Comparison of ENCODE assay signal across 15 cellular contexts in the genomic region with DNA sequence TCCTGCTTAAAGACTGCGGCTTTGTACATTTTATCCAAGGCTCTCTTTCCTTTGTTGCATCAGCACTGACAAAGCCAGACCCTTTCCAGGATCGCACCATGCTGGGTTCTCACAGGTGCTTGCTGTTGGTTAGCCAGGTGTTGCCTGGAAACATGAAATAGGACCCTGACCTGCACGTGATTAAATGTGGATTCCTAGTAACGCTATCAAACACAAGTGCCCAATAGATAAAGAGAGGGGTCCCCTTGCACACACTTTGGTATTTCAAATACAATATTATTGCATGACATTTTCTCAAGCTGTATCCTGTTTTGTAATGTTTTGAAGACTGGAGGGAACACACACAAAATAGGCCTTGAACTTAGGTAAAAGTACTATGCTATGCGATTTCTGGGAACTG.
DNase-seq lines count a peak whose midpoint lies in the region; ATAC-seq and TF ChIP-seq lines count a peak whose summit lies in the region.
"Had no signal": no experiment of that assay in that cellular context is flagged by ENCODE, and none has a peak within 500 bp of the region (broad histone marks: within the 10 kb centered on the region; RNA-seq: fewer than 3 reads in every experiment).

No MANE protein-coding gene starts in this region.

- no peaks in the 10 kb centered on the region for H3K9me3 ChIP-seq in cardiac muscle cell (ENCODE audit: low read depth)
- H3K9me3 ChIP-seq in iPS DF 6.9 (ENCODE audit: control insufficient read depth, insufficient read depth, low read length) = no peaks in the 10 kb centered on the region
- H3K9me3 ChIP-seq: Peyer's patch, thyroid gland had no signal

- intact Hi-C loops in Right ventricle myocardium inferior (cut with DNase I) = no loop called here

- no peak for ATAC-seq in Right ventricle myocardium inferior
- no peak for ATAC-seq in GM19455 (IDR thresholded peaks at IDR 0.05; ENCODE audit: unreplicated experiment)
- no peak for ATAC-seq in HG03571 (IDR thresholded peaks at IDR 0.05; ENCODE audit: unreplicated experiment)
- ATAC-seq: CD8-positive, alpha-beta T cell had no signal

- WGBS in iPS DF 6.9 (ENCODE audit: insufficient coverage, insufficient read length) = no CpG with 5 or more reads among the region's 5 CpGs

- H3K27me3 ChIP-seq in cardiac muscle cell (no peaks in the 10 kb centered on the region), iPS DF 6.9 (ENCODE audit: control insufficient read depth, insufficient read depth, low read length) (no peaks in the 10 kb centered on the region)
- H3K27me3 ChIP-seq: neutrophil, Peyer's patch, thyroid gland had no signal

- TF ChIP-seq CTCF in cardiac muscle cell (IDR thresholded peaks at IDR 0.05; ENCODE audit: low read depth, low read length) = no peak

- DNase-seq in cardiac muscle cell (ENCODE audit: low read depth in 1 of 2, low spot score in 1 of 2) = peak in 1 of 2 donors; percentile 36
- DNase-seq in Right ventricle myocardium inferior (ENCODE audit: missing footprints) = no peak
- peak; percentile 86 for DNase-seq in NCI-H69 (lab: John Stamatoyannopoulos, UW)
- peak; percentile 61 for DNase-seq in iPS DF 6.9 (ENCODE audit: low read depth, low spot score)
- DNase-seq in SHP77 (lab: John Stamatoyannopoulos, UW) = no peak
- DNase-seq in stimulated activated naive CD4-positive, alpha-beta T cell (lab: John Stamatoyannopoulos, UW) = no peak
- DNase-seq: activated CD4-positive, alpha-beta T cell treated with anti-CD3 and anti-CD28 coated beads, Interleukin-2, amount 50 U/mL, for 4 hours; CD8-positive, alpha-beta T cell; Peyer's patch; stimulated activated CD4-positive, alpha-beta T cell treated with anti-CD3 and anti-CD28 coated beads, Interleukin-12 subunit alpha, Interleukin-12 subunit beta, amount 100 ng/mL, for 4 hours; thyroid gland had no signal

- H3K27ac ChIP-seq in cardiac muscle cell (peak overlapping the region; percentile 64), iPS DF 6.9 (ENCODE audit: low read length) (no peak overlapping the region)
- H3K27ac ChIP-seq: neutrophil, Peyer's patch, thyroid gland had no signal

- no peaks in the 10 kb centered on the region for H3K36me3 ChIP-seq in cardiac muscle cell
- no peaks in the 10 kb centered on the region for H3K36me3 ChIP-seq in iPS DF 6.9 (ENCODE audit: control insufficient read depth, insufficient read depth, low read length)
- H3K36me3 ChIP-seq: neutrophil, Peyer's patch, thyroid gland had no signal

- H3K4me3 ChIP-seq in cardiac muscle cell (no peak overlapping the region), iPS DF 6.9 (ENCODE audit: low read length) (no peak overlapping the region)
- H3K4me3 ChIP-seq: lung, Peyer's patch, thyroid gland had no signal

- peaks cover 16% of the 10 kb centered on the region for H3K4me1 ChIP-seq in cardiac muscle cell (ENCODE audit: low read depth)
- no peaks in the 10 kb centered on the region for H3K4me1 ChIP-seq in iPS DF 6.9 (ENCODE audit: control insufficient read depth, insufficient read depth, low read length)
- H3K4me1 ChIP-seq: Peyer's patch had no signal

Comparison
In these comparisons a context has a peak if more than half of its experiments do, and no peak if none do; other contexts are left out.
1. DNase-seq: peak in NCI-H69 (single experiment) and iPS DF 6.9 (single experiment); none in Right ventricle myocardium inferior (single experiment), SHP77 (0 of 2) and stimulated activated naive CD4-positive, alpha-beta T cell (0 of 6).